ENCODE assay signal across 9 cellular contexts in genomic region chr1:20359451-20360330, GRCh38.
DNase-seq lines count a peak whose midpoint lies in the region; ATAC-seq and TF ChIP-seq lines count a peak whose summit lies in the region.
"Had no signal": no experiment of that assay in that cellular context is flagged by ENCODE, and none has a peak within 500 bp of the region (broad histone marks: within the 10 kb centered on the region; RNA-seq: fewer than 3 reads in every experiment).

No MANE protein-coding gene starts in this region.

- no peaks in the 10 kb centered on the region for H3K36me3 Mint-ChIP-seq in memory B cell
- no peaks in the 10 kb centered on the region for H3K36me3 Mint-ChIP-seq in stimulated activated memory B cell treated with anti-CD40 and anti-IgM and Interleukin-4, amounts not matched to agents 10 μg/mL and 1 μg/mL and 100 μg/mL, for 72 hours

- TF ChIP-seq CTCF in SK-N-SH (IDR thresholded peaks at IDR 0.05), result no peak

- H3K9me2 ChIP-seq in SK-N-SH, result no peaks in the 10 kb centered on the region

- H4K20me1 ChIP-seq in SK-N-SH (ENCODE audit: insufficient read depth), result no peaks in the 10 kb centered on the region

- no peak for TF ChIP-seq EP300 in SK-N-SH (IDR thresholded peaks at IDR 0.05; ENCODE audit: borderline replicate concordance in 1 of 2, low read depth in 1 of 2, low read length in 1 of 2)

- H3K27me3 Mint-ChIP-seq in memory B cell, result peaks cover 28% of the 10 kb centered on the region
- peaks cover 66% of the 10 kb centered on the region for H3K27me3 Mint-ChIP-seq in stimulated activated memory B cell treated with anti-CD40 and anti-IgM and Interleukin-4, amounts not matched to agents 10 μg/mL and 1 μg/mL and 100 μg/mL, for 72 hours

- peak overlapping the region; percentile 54 for H3K4me3 Mint-ChIP-seq in memory B cell
- H3K4me3 Mint-ChIP-seq in stimulated activated memory B cell treated with anti-CD40 and anti-IgM and Interleukin-4, amounts not matched to agents 10 μg/mL and 1 μg/mL and 100 μg/mL, for 72 hours, result no peak overlapping the region

- H3F3A ChIP-seq in SK-N-SH (replicated peaks; ENCODE audit: insufficient read depth), result no peaks in the 10 kb centered on the region

- ATAC-seq in activated CD4-positive, CD25-positive, alpha-beta regulatory T cell treated with anti-CD3 and anti-CD28 coated beads, Interleukin-2, amount 50 U/mL, for 24 hours, result peak; percentile 89 to 91
- peak; percentile 90 for ATAC-seq in memory B cell (ENCODE audit: low read depth)
- ATAC-seq in stimulated activated memory B cell treated with anti-CD40 and anti-IgM and Interleukin-4, amounts not matched to agents 10 μg/mL and 1 μg/mL and 100 μg/mL, for 72 hours, result peak; percentile 84
- ATAC-seq in HG03521 (IDR thresholded peaks at IDR 0.05; ENCODE audit: unreplicated experiment), result no peak

- no peak overlapping the region for H3K9ac ChIP-seq in SK-N-SH

- no peaks in the 10 kb centered on the region for H3K79me2 ChIP-seq in SK-N-SH (ENCODE audit: insufficient read depth)

- peaks cover 4% of the 10 kb centered on the region for H3K27me3 ChIP-seq in SK-N-SH (ENCODE audit: insufficient read depth)

- H3K27ac Mint-ChIP-seq in memory B cell, result no peak overlapping the region
- H3K27ac Mint-ChIP-seq in stimulated activated memory B cell treated with anti-CD40 and anti-IgM and Interleukin-4, amounts not matched to agents 10 μg/mL and 1 μg/mL and 100 μg/mL, for 72 hours, result no peak overlapping the region
- H3K27ac Mint-ChIP-seq: IgD-negative memory B cell had no signal

- H3K4me1 Mint-ChIP-seq in memory B cell, result peaks cover 16% of the 10 kb centered on the region
- H3K4me1 Mint-ChIP-seq in stimulated activated memory B cell treated with anti-CD40 and anti-IgM and Interleukin-4, amounts not matched to agents 10 μg/mL and 1 μg/mL and 100 μg/mL, for 72 hours, result peaks cover 14% of the 10 kb centered on the region

- no peak overlapping the region for H3K27ac ChIP-seq in SK-N-SH (ENCODE audit: low read depth in 2 of 2, low read length in 1 of 2)

- H3K4me1 ChIP-seq in SK-N-SH (ENCODE audit: control insufficient read depth in 1 of 2, insufficient read depth in 2 of 2, low read depth in 1 of 2, low read length in 1 of 2), result peaks cover 0 to 14% of the 10 kb centered on the region in 2 experiments; a peak in 2 of 4 replicates

- POLR2A ChIA-PET in SK-N-SH (lab: Yijun Ruan, JAX), result no interaction called here

- TF ChIP-seq RAD21 in SK-N-SH (IDR thresholded peaks at IDR 0.05; ENCODE audit: low read length), result no peak

- no peaks in the 10 kb centered on the region for H3K9me3 ChIP-seq in SK-N-SH

- no peak overlapping the region for H3K4me3 ChIP-seq in SK-N-SH (ENCODE audit: low read depth in 2 of 2, low read length in 1 of 2)

- no peaks in the 10 kb centered on the region for H3K36me3 ChIP-seq in SK-N-SH (replicated peaks in 1 of 2; ENCODE audit: control insufficient read depth in 1 of 2, insufficient read depth in 2 of 2, low read length in 1 of 2)

- CTCF ChIA-PET in SK-N-SH (lab: Yijun Ruan, JAX), result interaction anchor here (1.0 to 15.7 kb wide), 11 partner anchors 11 to 148 kb away, joined by 3 to 148 read pairs (median 9); partner anchors contain the start of gene CAMK2N1

- DNase-seq in activated CD4-positive, CD25-positive, alpha-beta regulatory T cell treated with anti-CD3 and anti-CD28 coated beads, Interleukin-2, amount 50 U/mL, for 72 hours, result no peak
- peak; percentile 50 for DNase-seq in activated T-cell treated with anti-CD3 and anti-CD28 coated beads for 48 hours (ENCODE audit: low read depth)
- DNase-seq in memory B cell (ENCODE audit: low spot score in 2 of 2), result peak in 1 of 2 donors; percentile 31
- DNase-seq in SK-N-SH, result no peak
- no peak for DNase-seq in inferior parietal cortex (ENCODE audit: extremely low spot score)

- WGBS in SK-N-SH (ENCODE audit: low lambda C conversion rate), result 69% methylated on average over 13 of the region's 15 CpGs

- no peak overlapping the region for H2AFZ ChIP-seq in SK-N-SH (ENCODE audit: low read depth)

- H3K9me3 Mint-ChIP-seq in memory B cell, result no peaks in the 10 kb centered on the region
- no peaks in the 10 kb centered on the region for H3K9me3 Mint-ChIP-seq in stimulated activated memory B cell treated with anti-CD40 and anti-IgM and Interleukin-4, amounts not matched to agents 10 μg/mL and 1 μg/mL and 100 μg/mL, for 72 hours

- H3K4me2 ChIP-seq in SK-N-SH, result no peak overlapping the region

TF ChIP-seq in SK-N-SH, 30 proteins besides CTCF, POLR2A, EP300 and RAD21 (continues in another document):
- TF ChIP-seq IRF3 (IDR thresholded peaks at IDR 0.05; ENCODE audit: low read depth, low read length), result no peak
- no peak for TF ChIP-seq ZBTB33 (IDR thresholded peaks at IDR 0.05; ENCODE audit: borderline replicate concordance, low read depth)
- TF ChIP-seq, protein P1, sequence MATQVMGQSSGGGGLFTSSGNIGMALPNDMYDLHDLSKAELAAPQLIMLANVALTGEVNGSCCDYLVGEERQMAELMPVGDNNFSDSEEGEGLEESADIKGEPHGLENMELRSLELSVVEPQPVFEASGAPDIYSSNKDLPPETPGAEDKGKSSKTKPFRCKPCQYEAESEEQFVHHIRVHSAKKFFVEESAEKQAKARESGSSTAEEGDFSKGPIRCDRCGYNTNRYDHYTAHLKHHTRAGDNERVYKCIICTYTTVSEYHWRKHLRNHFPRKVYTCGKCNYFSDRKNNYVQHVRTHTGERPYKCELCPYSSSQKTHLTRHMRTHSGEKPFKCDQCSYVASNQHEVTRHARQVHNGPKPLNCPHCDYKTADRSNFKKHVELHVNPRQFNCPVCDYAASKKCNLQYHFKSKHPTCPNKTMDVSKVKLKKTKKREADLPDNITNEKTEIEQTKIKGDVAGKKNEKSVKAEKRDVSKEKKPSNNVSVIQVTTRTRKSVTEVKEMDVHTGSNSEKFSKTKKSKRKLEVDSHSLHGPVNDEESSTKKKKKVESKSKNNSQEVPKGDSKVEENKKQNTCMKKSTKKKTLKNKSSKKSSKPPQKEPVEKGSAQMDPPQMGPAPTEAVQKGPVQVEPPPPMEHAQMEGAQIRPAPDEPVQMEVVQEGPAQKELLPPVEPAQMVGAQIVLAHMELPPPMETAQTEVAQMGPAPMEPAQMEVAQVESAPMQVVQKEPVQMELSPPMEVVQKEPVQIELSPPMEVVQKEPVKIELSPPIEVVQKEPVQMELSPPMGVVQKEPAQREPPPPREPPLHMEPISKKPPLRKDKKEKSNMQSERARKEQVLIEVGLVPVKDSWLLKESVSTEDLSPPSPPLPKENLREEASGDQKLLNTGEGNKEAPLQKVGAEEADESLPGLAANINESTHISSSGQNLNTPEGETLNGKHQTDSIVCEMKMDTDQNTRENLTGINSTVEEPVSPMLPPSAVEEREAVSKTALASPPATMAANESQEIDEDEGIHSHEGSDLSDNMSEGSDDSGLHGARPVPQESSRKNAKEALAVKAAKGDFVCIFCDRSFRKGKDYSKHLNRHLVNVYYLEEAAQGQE (IDR thresholded peaks at IDR 0.05; ENCODE audit: low read depth, low read length), result no peak
- TF ChIP-seq, protein P2, sequence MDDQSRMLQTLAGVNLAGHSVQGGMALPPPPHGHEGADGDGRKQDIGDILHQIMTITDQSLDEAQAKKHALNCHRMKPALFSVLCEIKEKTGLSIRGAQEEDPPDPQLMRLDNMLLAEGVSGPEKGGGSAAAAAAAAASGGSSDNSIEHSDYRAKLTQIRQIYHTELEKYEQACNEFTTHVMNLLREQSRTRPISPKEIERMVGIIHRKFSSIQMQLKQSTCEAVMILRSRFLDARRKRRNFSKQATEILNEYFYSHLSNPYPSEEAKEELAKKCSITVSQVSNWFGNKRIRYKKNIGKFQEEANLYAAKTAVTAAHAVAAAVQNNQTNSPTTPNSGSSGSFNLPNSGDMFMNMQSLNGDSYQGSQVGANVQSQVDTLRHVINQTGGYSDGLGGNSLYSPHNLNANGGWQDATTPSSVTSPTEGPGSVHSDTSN (IDR thresholded peaks at IDR 0.05), result no peak
- TF ChIP-seq NFIC (IDR thresholded peaks at IDR 0.05; ENCODE audit: borderline replicate concordance), result no peak
- TF ChIP-seq MXI1 (IDR thresholded peaks at IDR 0.05; ENCODE audit: low read depth, low read length), result no peak
- no peak for TF ChIP-seq RXRA (IDR thresholded peaks at IDR 0.05; ENCODE audit: borderline replicate concordance, low read depth)
- no peak for TF ChIP-seq TEAD4 (IDR thresholded peaks at IDR 0.05; ENCODE audit: borderline replicate concordance, insufficient read depth)
- TF ChIP-seq TCF12 (IDR thresholded peaks at IDR 0.05), result no peak
- TF ChIP-seq, protein P3, sequence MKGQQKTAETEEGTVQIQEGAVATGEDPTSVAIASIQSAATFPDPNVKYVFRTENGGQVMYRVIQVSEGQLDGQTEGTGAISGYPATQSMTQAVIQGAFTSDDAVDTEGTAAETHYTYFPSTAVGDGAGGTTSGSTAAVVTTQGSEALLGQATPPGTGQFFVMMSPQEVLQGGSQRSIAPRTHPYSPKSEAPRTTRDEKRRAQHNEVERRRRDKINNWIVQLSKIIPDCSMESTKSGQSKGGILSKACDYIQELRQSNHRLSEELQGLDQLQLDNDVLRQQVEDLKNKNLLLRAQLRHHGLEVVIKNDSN (IDR thresholded peaks at IDR 0.05; ENCODE audit: borderline replicate concordance, low read depth), result no peak
- TF ChIP-seq EZH2phosphoT487 (IDR thresholded peaks at IDR 0.05; ENCODE audit: borderline replicate concordance, low read depth), result no peak
